In genomic region chr1:32818804-32819541, GRCh38 we compare ENCODE assay signal across 8 cellular contexts. TPM values are rescaled to one million over a fixed set of nuclear protein-coding genes. Genes with fewer than 3 reads are reported as not detected.
DNase-seq lines count a peak whose midpoint lies in the region; ATAC-seq and TF ChIP-seq lines count a peak whose summit lies in the region.

No MANE protein-coding gene starts in this region.

- peak in 1 of 7 experiments; percentile 15 for DNase-seq in CD8-positive, alpha-beta T cell
- DNase-seq in GM19238 (ENCODE audit: insufficient read length, low spot score) (peak; percentile 48), KG1 (lab: John Stamatoyannopoulos, UW) (peak; percentile 48), ascending aorta (ENCODE audit: low spot score in 2 of 2) (no peak), mesendoderm (no peak), NCI-H2029 (lab: John Stamatoyannopoulos, UW) (no peak), NCI-H510A (lab: John Stamatoyannopoulos, UW) (no peak), inferior parietal cortex (ENCODE audit: extremely low spot score) (no peak)

- no peak overlapping the region for H3K23ac ChIP-seq in mesendoderm (ENCODE audit: low read length)

- peak overlapping the region; percentile 76 for H3K27ac ChIP-seq in CD8-positive, alpha-beta T cell (ENCODE audit: low read depth, low read length)
- H3K27ac ChIP-seq in ascending aorta (peak overlapping the region; percentile 91 to 92), mesendoderm (ENCODE audit: low read depth, low read length) (peak overlapping the region; percentile 99)

- no peaks in the 10 kb centered on the region for H3K9me3 ChIP-seq in CD8-positive, alpha-beta T cell (ENCODE audit: low read length)
- H3K9me3 ChIP-seq in ascending aorta: no peaks in the 10 kb centered on the region

- no peak overlapping the region for H2BK120ac ChIP-seq in mesendoderm (ENCODE audit: low read depth, low read length)

- H2BK15ac ChIP-seq in mesendoderm (replicated peaks; ENCODE audit: low read depth): no peak overlapping the region

- H3K27ac Mint-ChIP-seq in CD8-positive, alpha-beta T cell: peak overlapping the region; percentile 90

- peak overlapping the region; percentile 86 for H3K4me3 ChIP-seq in CD8-positive, alpha-beta T cell (ENCODE audit: low read depth, low read length)
- peak overlapping the region; percentile 70 to 84 for H3K4me3 ChIP-seq in ascending aorta
- no peak overlapping the region for H3K4me3 ChIP-seq in mesendoderm (ENCODE audit: low read length)

- peak overlapping the region; percentile 83 for H2BK5ac ChIP-seq in mesendoderm (ENCODE audit: low read length)

- no CpG with 5 or more reads among the region's 11 CpGs for WGBS in mesendoderm (ENCODE audit: extremely low coverage, insufficient coverage, low lambda C conversion rate)

- peak overlapping the region; percentile 93 for H3K9ac ChIP-seq in mesendoderm (ENCODE audit: low read length)

- peaks cover 43% of the 10 kb centered on the region for H3K79me2 ChIP-seq in mesendoderm (ENCODE audit: control insufficient read depth, insufficient read depth, low read length)

- intact Hi-C loops in CD8-positive, alpha-beta T cell (cut with DNase I, micrococcal nuclease): loop anchor here (5.0 kb wide), 7 partner anchors 37 to 1522 kb away; partner anchors contain the start of genes AZIN2 (in 1 of the 2), CCDC28B (in 1 of the 2), SNRNP40 (in 1 of the 2) and TMEM39B (in 1 of the 2)
- intact Hi-C loops in ascending aorta (cut with DNase I): loop anchor here (5.0 kb wide), 2 partner anchors 117 to 363 kb away; partner anchors contain the start of genes SYNC and TRIM62

- no peak for TF ChIP-seq CTCF in CD8-positive, alpha-beta T cell (IDR thresholded peaks at IDR 0.05)
- TF ChIP-seq CTCF in ascending aorta (IDR thresholded peaks at IDR 0.05): no peak

- H4K5ac ChIP-seq in mesendoderm (ENCODE audit: low read length): no peak overlapping the region

- peak overlapping the region; percentile 97 for H3K56ac ChIP-seq in mesendoderm (ENCODE audit: low read length)

- H3K36me3 ChIP-seq in CD8-positive, alpha-beta T cell (ENCODE audit: insufficient read depth, low read length): peaks cover 3% of the 10 kb centered on the region
- H3K36me3 ChIP-seq in ascending aorta: no peaks in the 10 kb centered on the region
- no peaks in the 10 kb centered on the region for H3K36me3 ChIP-seq in mesendoderm (ENCODE audit: control insufficient read depth, insufficient read depth, low read length)

- H3K18ac ChIP-seq in mesendoderm (ENCODE audit: low read length): peak overlapping the region; percentile 88

- peaks cover 60% of the 10 kb centered on the region for H3K4me1 Mint-ChIP-seq in CD8-positive, alpha-beta T cell (ENCODE audit: low read depth)

- peaks cover 34% of the 10 kb centered on the region for H3K4me1 ChIP-seq in CD8-positive, alpha-beta T cell (ENCODE audit: insufficient read depth, low read length)
- H3K4me1 ChIP-seq in ascending aorta: peaks cover 10 to 25% of the 10 kb centered on the region in 2 donors
- H3K4me1 ChIP-seq in mesendoderm (ENCODE audit: control insufficient read depth, low read depth, low read length): peaks cover 8% of the 10 kb centered on the region

- no peaks in the 10 kb centered on the region for H3K9me3 Mint-ChIP-seq in CD8-positive, alpha-beta T cell

- peaks cover 2% of the 10 kb centered on the region for H3K79me1 ChIP-seq in mesendoderm (ENCODE audit: low read length)

- H2AK5ac ChIP-seq in mesendoderm (ENCODE audit: low read length): peak overlapping the region; percentile 1

- peak overlapping the region; percentile 96 for H3K4me3 Mint-ChIP-seq in CD8-positive, alpha-beta T cell

- ATAC-seq in CD8-positive, alpha-beta T cell: no peak

- H3K27me3 Mint-ChIP-seq in CD8-positive, alpha-beta T cell (ENCODE audit: low read depth): no peaks in the 10 kb centered on the region

- peak overlapping the region; percentile 50 for H3K4ac ChIP-seq in mesendoderm (ENCODE audit: low read depth, low read length)

- CTCF ChIA-PET in CD8-positive, alpha-beta T cell (lab: Charles Lee): interaction anchor here (1.0 kb wide), 1 partner anchor 10 kb away, joined by 4 read pairs; no protein-coding TSS in a partner anchor

- no peak overlapping the region for H4K8ac ChIP-seq in mesendoderm (ENCODE audit: low read depth, low read length)

- POLR2A ChIA-PET in CD8-positive, alpha-beta T cell (lab: Charles Lee): interaction anchor here (0.7 kb wide), 1 partner anchor 168 kb away, joined by 3 read pairs; the partner anchor contains the start of genes RBBP4 and ZBTB8OS

- H3K27me3 ChIP-seq in CD8-positive, alpha-beta T cell (ENCODE audit: insufficient read depth, low read length): no peaks in the 10 kb centered on the region
- H3K27me3 ChIP-seq in ascending aorta (no peaks in the 10 kb centered on the region), mesendoderm (ENCODE audit: insufficient read depth, low read length, poor library complexity) (no peaks in the 10 kb centered on the region)

- H3K36me3 Mint-ChIP-seq in CD8-positive, alpha-beta T cell: peaks cover 18% of the 10 kb centered on the region

- H3K4me2 ChIP-seq in mesendoderm (ENCODE audit: low read length): peak overlapping the region; percentile 95

RNA-seq across cellular contexts. Expression of gene S100PBP, which starts 1.5 kb away (rescaled TPM):
- 10 to 100 TPM; 21.2 to 26.6 TPM for total RNA-seq in CD8-positive, alpha-beta T cell
- 1.6 TPM for total RNA-seq in ascending aorta
- 15.2 TPM for polyA plus RNA-seq in mesendoderm (2013, experiment 1 of 2)
- 15.5 TPM for polyA plus RNA-seq in mesendoderm (2013, experiment 2 of 2)

RNA-seq across cellular contexts. Expression of gene YARS1, which starts 1.8 kb away (rescaled TPM):
- 100 to 1,000 TPM; 105 to 114 TPM for total RNA-seq in CD8-positive, alpha-beta T cell
- total RNA-seq in ascending aorta: 48.9 TPM
- 217 TPM for polyA plus RNA-seq in mesendoderm (2013, experiment 1 of 2)
- 220 TPM for polyA plus RNA-seq in mesendoderm (2013, experiment 2 of 2)

RNA-seq across cellular contexts. Expression of gene FNDC5, which starts 51.7 kb away (rescaled TPM):
- total RNA-seq in CD8-positive, alpha-beta T cell: not detected
- 8.9 TPM for total RNA-seq in ascending aorta
- 0.63 TPM for polyA plus RNA-seq in mesendoderm (2013, experiment 1 of 2)
- polyA plus RNA-seq in mesendoderm (2013, experiment 2 of 2): 0.84 TPM

Comparison
In these comparisons a context has a peak if more than half of its experiments do, and no peak if none do; other contexts are left out.
1. DNase-seq: peak in GM19238 (single experiment) and KG1 (single experiment); none in ascending aorta (0 of 2), mesendoderm (single experiment), NCI-H2029 (single experiment), NCI-H510A (single experiment) and inferior parietal cortex (single experiment).
2. Peak in every context shown above with its lines, with median percentiles within 50 percentile points of each other: H3K27ac ChIP-seq.